ENCODE assay signal across 10 cellular contexts in the genomic region with DNA sequence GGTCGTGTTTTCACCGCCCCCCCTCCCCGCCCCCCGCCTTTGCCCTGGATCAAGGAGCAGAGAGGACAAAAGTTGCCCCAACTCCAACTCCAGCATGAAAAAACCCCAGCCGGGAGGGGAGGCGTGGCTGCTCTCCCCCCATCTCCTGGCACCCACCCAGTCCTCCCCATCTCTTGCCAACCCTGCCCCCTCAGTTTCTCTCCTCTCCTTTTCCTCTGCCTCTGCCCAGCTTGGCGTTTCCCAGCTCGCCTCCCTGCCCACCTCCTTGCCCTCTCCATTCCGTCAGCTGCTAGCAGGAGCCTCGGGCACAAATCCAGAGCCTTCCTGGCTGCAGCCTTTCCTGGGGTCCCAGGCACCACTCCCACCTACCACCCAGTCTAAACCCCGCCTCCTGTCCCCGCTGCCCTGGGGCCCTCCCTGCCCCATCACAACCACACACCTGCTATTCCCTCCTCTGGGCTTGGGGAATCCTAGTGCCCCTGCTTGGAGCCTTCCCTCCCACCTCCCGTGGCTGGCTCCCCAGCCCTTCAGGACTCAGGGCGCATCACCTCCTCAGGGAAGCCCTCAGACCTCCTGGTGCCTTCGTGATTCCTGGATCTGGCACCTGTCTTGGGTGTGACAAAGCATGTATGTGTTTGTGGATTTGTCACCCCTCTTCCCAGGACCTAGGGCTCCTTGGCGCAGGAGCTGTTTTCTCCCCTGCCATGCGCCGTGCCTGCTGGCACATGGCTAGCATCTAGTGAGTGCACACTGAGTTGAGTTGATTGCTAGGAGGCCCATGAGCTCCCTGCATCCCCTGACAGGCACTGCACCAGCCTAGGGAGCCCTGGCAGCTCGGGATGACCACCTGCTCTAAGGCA.
DNase-seq lines count a peak whose midpoint lies in the region; ATAC-seq and TF ChIP-seq lines count a peak whose summit lies in the region.
"Had no signal": no experiment of that assay in that cellular context is flagged by ENCODE, and none has a peak within 500 bp of the region (broad histone marks: within the 10 kb centered on the region; RNA-seq: fewer than 3 reads in every experiment).

No MANE protein-coding gene starts in this region.

- no peak overlapping the region for H3K9ac ChIP-seq in endodermal cell (ENCODE audit: extremely low read depth, low read length, poor library complexity, severe bottlenecking)

- no peaks in the 10 kb centered on the region for H3K4me1 ChIP-seq in endodermal cell (ENCODE audit: control insufficient read depth, insufficient read depth, low read length)

- H3K4me3 Mint-ChIP-seq in endodermal cell = peak overlapping the region; percentile 43

- ATAC-seq in HG02798 (IDR thresholded peaks at IDR 0.05; ENCODE audit: poor library complexity, unreplicated experiment) = no peak

- no peaks in the 10 kb centered on the region for H3K36me3 ChIP-seq in endodermal cell (ENCODE audit: control insufficient read depth, insufficient read depth, low read length)

- H3K27me3 ChIP-seq in endodermal cell (ENCODE audit: control insufficient read depth, insufficient read depth, low read length, poor library complexity, severe bottlenecking) = peaks cover 43% of the 10 kb centered on the region

- no peaks in the 10 kb centered on the region for H3K9me3 ChIP-seq in endodermal cell (ENCODE audit: control insufficient read depth, low read length)

- peak overlapping the region; percentile 72 for H3K27ac ChIP-seq in endodermal cell (ENCODE audit: low read depth, low read length)

- DNase-seq in Daoy (ENCODE audit: low read depth) = peak; percentile 62
- DNase-seq in NCI-H345 treated with DMSO at 0.1 percent for 48 hours (lab: John Stamatoyannopoulos, UW; ENCODE audit: unreplicated experiment) = peak; percentile 25
- peak; percentile 84 for DNase-seq in endodermal cell
- DNase-seq in pons (ENCODE audit: low spot score) = peak; percentile 26
- DNase-seq in activated gamma-delta T cell (lab: John Stamatoyannopoulos, UW) = no peak
- DNase-seq in NCI-H2029 treated with DMSO at 0.1 percent for 48 hours (lab: John Stamatoyannopoulos, UW) = no peak
- no peak for DNase-seq in retina
- DNase-seq: central memory CD4-positive, alpha-beta T cell; NCI-H1092 treated with DMSO at 0.1 percent for 48 hours had no signal

- H3K4me3 ChIP-seq in endodermal cell (ENCODE audit: low read length) = no peak overlapping the region

- H3K27ac Mint-ChIP-seq in endodermal cell = peak overlapping the region; percentile 94

- no peak for TF ChIP-seq CTCF in endodermal cell (conservative IDR thresholded peaks at IDR 0.05)

- peaks cover 69% of the 10 kb centered on the region for H3K27me3 Mint-ChIP-seq in endodermal cell (ENCODE audit: insufficient read depth)

- peaks cover 8% of the 10 kb centered on the region for H3K4me1 Mint-ChIP-seq in endodermal cell

- H3K36me3 Mint-ChIP-seq in endodermal cell (ENCODE audit: low read depth) = no peaks in the 10 kb centered on the region

- 35 to 36% methylated on average over 6 to 19 of the region's 19 CpGs for WGBS in endodermal cell (ENCODE audit: insufficient coverage in 1 of 2, insufficient read length in 1 of 2), 2 experiments

- H3K9me3 Mint-ChIP-seq in endodermal cell = no peaks in the 10 kb centered on the region

Comparison
In these comparisons a context has a peak if more than half of its experiments do, and no peak if none do; other contexts are left out.
1. DNase-seq: peak in Daoy (single experiment), NCI-H345 treated with DMSO at 0.1 percent for 48 hours (single experiment), endodermal cell (single experiment) and pons (single experiment); none in activated gamma-delta T cell (single experiment), NCI-H2029 treated with DMSO at 0.1 percent for 48 hours (single experiment) and retina (single experiment).